ENCODE assay signal across 26 cellular contexts in the genomic region with DNA sequence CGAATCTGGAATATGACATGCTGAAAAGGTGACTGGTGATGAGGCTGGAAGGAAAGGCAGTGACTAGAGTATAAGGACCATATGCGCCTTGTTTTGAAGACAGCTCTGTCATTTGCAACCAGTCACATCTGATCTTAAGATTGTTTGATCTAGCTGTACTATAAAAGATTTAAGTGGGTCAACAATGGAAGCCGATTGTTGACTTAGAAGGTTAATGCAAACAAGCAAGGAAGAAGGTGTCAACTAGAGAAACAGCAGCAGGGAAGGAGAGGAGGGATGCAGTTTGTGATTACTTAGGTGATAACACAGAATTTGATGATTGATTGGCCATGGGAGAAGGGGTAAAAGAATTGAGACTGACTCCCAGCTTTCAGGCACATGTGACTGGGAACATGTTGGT.
"Had no signal": no experiment of that assay in that cellular context is flagged by ENCODE, and none has a peak within 500 bp of the region (broad histone marks: within the 10 kb centered on the region; RNA-seq: fewer than 3 reads in every experiment).

No MANE protein-coding gene starts in this region.

- H3K9me3 ChIP-seq: breast epithelium, mucosa of descending colon, neutrophil, thyroid gland, upper lobe of left lung had no signal

- H3K27ac ChIP-seq: breast epithelium, neutrophil, thyroid gland had no signal

- H3K36me3 ChIP-seq: breast epithelium, neutrophil, thyroid gland, upper lobe of left lung had no signal

- H3K27me3 ChIP-seq: breast epithelium, neutrophil, thyroid gland, upper lobe of left lung had no signal

- H3K4me1 ChIP-seq: breast epithelium, thyroid gland had no signal

- ATAC-seq: activated CD8-positive, alpha-beta memory T cell treated with anti-CD3 and anti-CD28 coated beads, Interleukin-2, amount 10 ng/mL, durations not matched to agents 7 days and 5 days; activated CD8-positive, alpha-beta T cell treated with anti-CD3 and anti-CD28 coated beads, Interleukin-2, amount 10 ng/mL, durations not matched to agents 7 days and 5 days; activated naive CD4-positive, alpha-beta T cell treated with anti-CD3 and anti-CD28 coated beads, Interleukin-2, amount 50 U/mL, for 72 hours; activated T-cell treated with anti-CD3 and anti-CD28 coated beads, Interleukin-2, amount 50 U/mL, for 72 hours; sciatic nerve; stimulated activated effector memory CD8-positive, alpha-beta T cell treated with anti-CD3 and anti-CD28 coated beads, Interleukin-12 subunit alpha, Interleukin-12 subunit beta, amount 100 ng/mL, for 72 hours; stimulated activated naive CD8-positive, alpha-beta T cell treated with anti-CD3 and anti-CD28 coated beads, Interleukin-15, amount 100 ng/mL, for 72 hours; WTC11 had no signal

- DNase-seq: activated CD4-positive, alpha-beta T cell treated with anti-CD3 and anti-CD28 coated beads for 1 hour; activated CD4-positive, alpha-beta T cell treated with anti-CD3 and anti-CD28 coated beads, Interleukin-2, amount 50 U/mL, for 1 hour; activated CD8-positive, alpha-beta memory T cell treated with anti-CD3 and anti-CD28 coated beads, Interleukin-2, amount 10 ng/mL, durations not matched to agents 7 days and 5 days; activated CD8-positive, alpha-beta T cell treated with anti-CD3 and anti-CD28 coated beads, Interleukin-2, amount 10 ng/mL, durations not matched to agents 7 days and 5 days; activated naive CD4-positive, alpha-beta T cell; activated T-cell treated with anti-CD3 and anti-CD28 coated beads, Interleukin-2, amount 50 U/mL, for 72 hours; central memory CD4-positive, alpha-beta T cell; head of caudate nucleus; hypothalamus; immature natural killer cell; kidney; mucosa of descending colon; stimulated activated CD4-positive, alpha-beta T cell treated with anti-CD3 and anti-CD28 coated beads, Interleukin-12 subunit alpha, Interleukin-12 subunit beta, amount 100 ng/mL, for 4 hours; stimulated activated CD4-positive, alpha-beta T cell treated with anti-CD3 and anti-CD28 coated beads, Interleukin-4, amount 100 ng/mL, for 24 hours; stimulated activated naive CD8-positive, alpha-beta T cell treated with anti-CD3 and anti-CD28 coated beads, Interleukin-15, amount 100 ng/mL, for 72 hours; T-helper 2 cell; thyroid gland; upper lobe of left lung had no signal

- H3K4me3 ChIP-seq: breast epithelium, lung, mucosa of descending colon, skin epidermis, thyroid gland, upper lobe of left lung had no signal
